In the genomic region with DNA sequence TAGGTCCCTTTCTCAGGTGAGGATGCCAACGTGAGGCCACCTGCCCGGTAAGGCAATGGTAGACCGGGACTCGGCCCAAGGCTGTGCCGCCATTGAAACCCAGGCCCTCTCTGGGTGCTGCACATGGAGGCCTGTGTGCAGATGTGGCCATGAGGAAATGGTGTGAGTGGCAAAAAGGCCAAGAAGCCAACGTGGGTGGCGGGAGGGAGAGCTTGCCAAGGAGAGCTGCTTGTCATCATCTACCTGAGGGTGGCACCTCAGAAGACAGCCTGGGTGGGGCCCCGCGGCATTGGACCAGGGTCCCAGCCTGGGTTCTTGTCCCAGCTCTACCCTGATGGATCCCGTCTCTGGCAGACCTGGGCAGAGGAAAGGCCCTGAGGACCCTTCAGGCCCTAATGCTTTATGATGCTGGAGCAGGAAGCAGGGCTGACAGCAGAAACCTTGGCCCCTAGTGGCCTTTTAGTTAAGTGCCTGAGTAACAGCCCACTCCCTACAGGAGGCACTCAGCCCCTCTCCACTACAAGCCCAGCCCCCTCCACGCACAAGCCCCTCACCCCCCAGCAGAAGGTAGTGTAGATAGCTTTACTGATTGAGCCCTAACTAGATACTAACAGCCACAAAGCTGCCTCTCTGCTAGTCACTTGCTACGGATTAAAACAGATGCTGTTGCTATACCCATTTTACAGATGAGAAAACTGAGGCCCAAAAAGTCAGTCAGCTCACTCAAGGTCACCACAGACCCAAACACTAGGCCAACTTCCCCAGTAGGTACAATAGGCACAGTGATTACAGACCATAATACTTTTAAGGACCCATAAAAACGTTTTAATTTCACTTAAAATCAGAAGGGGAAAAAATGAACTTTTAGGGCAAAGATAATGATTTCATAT, we compare ENCODE assay signal across 1 cellular context.
TF ChIP-seq lines count a peak whose summit lies in the region.

No MANE protein-coding gene starts in this region.

TF ChIP-seq in H1, 55 proteins besides CTCF, POLR2A, EP300 and RAD21:
- TF ChIP-seq KDM1A (IDR thresholded peaks at IDR 0.05; ENCODE audit: borderline replicate concordance, low read length): peak; percentile 99
- TF ChIP-seq HDAC2 (IDR thresholded peaks at IDR 0.05; ENCODE audit: borderline replicate concordance in 1 of 2, low read depth in 2 of 2, low read length in 2 of 2): peak in 1 of 2 experiments; percentile 98; a peak in 2 of 4 replicates
- TF ChIP-seq ATF3 (IDR thresholded peaks at IDR 0.05; ENCODE audit: insufficient read depth, low read depth, low read length): no peak
